8 cellular contexts compared by ENCODE assay signal in the genomic region with DNA sequence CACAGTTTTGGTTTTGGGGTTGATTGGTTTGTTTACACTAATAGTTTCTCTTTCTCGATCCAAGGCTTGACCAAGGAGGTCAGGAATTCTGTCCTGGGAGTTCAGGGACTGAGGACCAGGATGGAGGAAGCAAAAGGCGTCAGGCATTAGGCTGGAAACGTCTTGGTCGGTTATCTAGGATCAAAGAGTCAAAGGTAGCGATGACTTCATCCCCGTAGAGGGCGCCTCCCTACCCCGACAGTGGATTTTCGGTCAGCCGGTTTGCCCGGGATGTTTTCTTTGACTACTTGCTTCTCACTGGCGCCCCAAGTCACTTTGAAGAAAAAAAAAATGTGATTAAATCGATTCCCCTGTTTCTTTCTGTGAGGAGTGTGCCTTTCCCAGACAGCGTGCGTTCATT. TPM values are rescaled to one million over a fixed set of nuclear protein-coding genes. Genes with fewer than 3 reads are reported as not detected.
A peak's percentile ranks its signal among the peaks of the same experiment; 100 is the strongest.
DNase-seq lines count a peak whose midpoint lies in the region; ATAC-seq and TF ChIP-seq lines count a peak whose summit lies in the region.

No MANE protein-coding gene starts in this region.

- no peak overlapping the region for H3K27ac Mint-ChIP-seq in MCF 10A (ENCODE audit: low read depth, unreplicated experiment)
- H3K27ac Mint-ChIP-seq in activated CD4-positive, alpha-beta memory T cell treated with anti-CD3 and anti-CD28 coated beads, Interleukin-2, amount 10 ng/mL, durations not matched to agents 7 days and 5 days: no peak overlapping the region
- no peak overlapping the region for H3K27ac Mint-ChIP-seq in immature natural killer cell

- H2AFZ ChIP-seq in mammary epithelial cell (ENCODE audit: low read depth, low read length): no peak overlapping the region

- peaks cover 16% of the 10 kb centered on the region for H3K4me1 Mint-ChIP-seq in MCF 10A (ENCODE audit: insufficient read depth, unreplicated experiment)
- H3K4me1 Mint-ChIP-seq in activated CD4-positive, alpha-beta memory T cell treated with anti-CD3 and anti-CD28 coated beads, Interleukin-2, amount 10 ng/mL, durations not matched to agents 7 days and 5 days: peaks cover 20% of the 10 kb centered on the region
- peaks cover 23 to 26% of the 10 kb centered on the region in 2 donors for H3K4me1 Mint-ChIP-seq in immature natural killer cell

- no peaks in the 10 kb centered on the region for H3K36me3 ChIP-seq in mammary epithelial cell (ENCODE audit: insufficient read depth, low read length)

- no peak overlapping the region for H3K4me3 ChIP-seq in mammary epithelial cell (replicated peaks in 1 of 3; ENCODE audit: insufficient read depth in 1 of 3, low read depth in 2 of 3, low read length in 3 of 3)

- H3K4me1 ChIP-seq in mammary epithelial cell (ENCODE audit: insufficient read depth, low read length): peaks cover 9% of the 10 kb centered on the region

- POLR2A ChIA-PET in MCF 10A (lab: Yijun Ruan, JAX): interaction anchor here (0.7 to 3.9 kb wide), 9 partner anchors 9 to 84 kb away, joined by 3 to 49 read pairs (median 7); no protein-coding TSS in a partner anchor
- POLR2A ChIA-PET in activated CD4-positive, alpha-beta memory T cell treated with anti-CD3 and anti-CD28 coated beads, Interleukin-2, amount 10 ng/mL, durations not matched to agents 7 days and 5 days (lab: Charles Lee): no interaction called here

- no peaks in the 10 kb centered on the region for H3K9me3 ChIP-seq in mammary epithelial cell (replicated peaks; ENCODE audit: insufficient read depth, low read length)

- ATAC-seq in GM19023 (IDR thresholded peaks at IDR 0.05; ENCODE audit: unreplicated experiment): no peak
- no peak for ATAC-seq in GM19035 (IDR thresholded peaks at IDR 0.05; ENCODE audit: unreplicated experiment)

- H3K36me3 Mint-ChIP-seq in MCF 10A (ENCODE audit: insufficient read depth, unreplicated experiment): no peaks in the 10 kb centered on the region
- no peaks in the 10 kb centered on the region for H3K36me3 Mint-ChIP-seq in activated CD4-positive, alpha-beta memory T cell treated with anti-CD3 and anti-CD28 coated beads, Interleukin-2, amount 10 ng/mL, durations not matched to agents 7 days and 5 days (ENCODE audit: low read depth)
- H3K36me3 Mint-ChIP-seq in immature natural killer cell: no peaks in the 10 kb centered on the region

- no peak overlapping the region for H3K9ac ChIP-seq in mammary epithelial cell (ENCODE audit: insufficient read depth, low read length)

- peak; percentile 31 for DNase-seq in MCF 10A (ENCODE audit: unreplicated experiment)
- no peak for DNase-seq in mammary epithelial cell
- no peak for DNase-seq in activated CD4-positive, alpha-beta memory T cell treated with anti-CD3 and anti-CD28 coated beads, Interleukin-2, amount 10 ng/mL, durations not matched to agents 7 days and 5 days
- DNase-seq in immature natural killer cell: no peak
- peak; percentile 64 for DNase-seq in ureter (ENCODE audit: low spot score)
- no peak for DNase-seq in NCI-H446 treated with DMSO at 0.1 percent for 48 hours (lab: John Stamatoyannopoulos, UW)

- no peaks in the 10 kb centered on the region for H4K20me1 ChIP-seq in mammary epithelial cell (ENCODE audit: insufficient read depth, low read length)

- intact Hi-C loops in MCF 10A (cut with micrococcal nuclease): loop anchor here (5.0 kb wide), 1 partner anchor 37 kb away; no protein-coding TSS in a partner anchor
- intact Hi-C loops in mammary epithelial cell (cut with micrococcal nuclease): loop anchor here (5.0 kb wide), 2 partner anchors 73 to 158 kb away; a partner anchor contains a TSS

- WGBS in mammary epithelial cell (ENCODE audit: low coverage, missing lambda C conversion rate): 65% methylated on average over 15 of the region's 15 CpGs

- TF ChIP-seq CTCF in MCF 10A (IDR thresholded peaks at IDR 0.05; ENCODE audit: unreplicated experiment) (no peak), mammary epithelial cell (conservative IDR thresholded peaks at IDR 0.05 in 1 of 2, IDR thresholded peaks at IDR 0.05 in 1 of 2; ENCODE audit: extremely low read depth in 1 of 2, insufficient read depth in 1 of 2, low read depth in 1 of 2, low read length in 2 of 2) (no peak)

- CTCF ChIA-PET in MCF 10A (lab: Yijun Ruan, JAX): interaction anchor here (0.6 to 2.2 kb wide), 9 partner anchors 10 to 709 kb away, joined by 3 to 12 read pairs (median 5); no protein-coding TSS in a partner anchor
- CTCF ChIA-PET in mammary epithelial cell (lab: Charles Lee; ENCODE audit: low non-redundant PET): no interaction called here
- CTCF ChIA-PET in activated CD4-positive, alpha-beta memory T cell treated with anti-CD3 and anti-CD28 coated beads, Interleukin-2, amount 10 ng/mL, durations not matched to agents 7 days and 5 days (lab: Charles Lee): no interaction called here

- H3K79me2 ChIP-seq in mammary epithelial cell (ENCODE audit: insufficient read depth, low read length): peaks cover 38% of the 10 kb centered on the region

- dilution Hi-C loops in mammary epithelial cell (cut with HindIII; ENCODE audit: low sequenced_read_pairs): no loop called here

- no peak overlapping the region for H3K27ac ChIP-seq in mammary epithelial cell (ENCODE audit: insufficient read depth, low read depth, low read length)

- no peaks in the 10 kb centered on the region for H3K27me3 ChIP-seq in mammary epithelial cell (ENCODE audit: insufficient read depth, low read length)

- BruUV-seq in MCF 10A (replicated peaks; lab: Mats Ljungman, UMichigan): no TSS peak
- BruUV-seq in mammary epithelial cell (replicated peaks; lab: Mats Ljungman, UMichigan): no TSS peak

- no peak overlapping the region for H3K4me2 ChIP-seq in mammary epithelial cell (ENCODE audit: insufficient read depth, low read depth, low read length)

- H3K9me3 Mint-ChIP-seq in MCF 10A (ENCODE audit: unreplicated experiment): no peaks in the 10 kb centered on the region
- H3K9me3 Mint-ChIP-seq in activated CD4-positive, alpha-beta memory T cell treated with anti-CD3 and anti-CD28 coated beads, Interleukin-2, amount 10 ng/mL, durations not matched to agents 7 days and 5 days: no peaks in the 10 kb centered on the region
- H3K9me3 Mint-ChIP-seq in immature natural killer cell: peaks cover 0 to 1% (median 0%) of the 10 kb centered on the region in 6 donors

- in situ Hi-C loops in mammary epithelial cell (cut with MboI; ENCODE audit: low sequenced_read_pairs in 2 of 2): no loop called here

- H3K27me3 Mint-ChIP-seq in MCF 10A (ENCODE audit: insufficient read depth, unreplicated experiment) (no peaks in the 10 kb centered on the region), immature natural killer cell (ENCODE audit: low read depth in 3 of 3) (peaks cover 10 to 24% (median 14%) of the 10 kb centered on the region in 3 donors)
- H3K27me3 Mint-ChIP-seq in activated CD4-positive, alpha-beta memory T cell treated with anti-CD3 and anti-CD28 coated beads, Interleukin-2, amount 10 ng/mL, durations not matched to agents 7 days and 5 days: peaks cover 67% of the 10 kb centered on the region

- H3K4me3 Mint-ChIP-seq in MCF 10A (ENCODE audit: unreplicated experiment) (peak overlapping the region; percentile 84), immature natural killer cell (peak overlapping the region; percentile 73 to 82 (median 79))
- H3K4me3 Mint-ChIP-seq in activated CD4-positive, alpha-beta memory T cell treated with anti-CD3 and anti-CD28 coated beads, Interleukin-2, amount 10 ng/mL, durations not matched to agents 7 days and 5 days: peak overlapping the region; percentile 61

RNA-seq across cellular contexts. Expression of a gene that starts 1.0 kb away (rescaled TPM):
- total RNA-seq in MCF 10A (2022) (2.0 and 2.7 TPM in 2 replicates), mammary epithelial cell (10 to 100 TPM; 13.3 to 29.3 TPM), ureter (4.7 TPM)
- polyA plus RNA-seq in mammary epithelial cell (2.1 TPM), immature natural killer cell (not detected)
- polyA minus RNA-seq in mammary epithelial cell: 5.4 TPM
- total RNA-seq in activated CD4-positive, alpha-beta memory T cell treated with anti-CD3 and anti-CD28 coated beads, Interleukin-2, amount 10 ng/mL, durations not matched to agents 7 days and 5 days: under 1 TPM; 0.05 to 0.15 TPM

Comparison
In these comparisons a context has a peak if more than half of its experiments do, and no peak if none do; other contexts are left out.
1. DNase-seq: peak in MCF 10A (single experiment) and ureter (single experiment); none in mammary epithelial cell (single experiment), activated CD4-positive, alpha-beta memory T cell treated with anti-CD3 and anti-CD28 coated beads, Interleukin-2, amount 10 ng/mL, durations not matched to agents 7 days and 5 days (single experiment), immature natural killer cell (0 of 3) and NCI-H446 treated with DMSO at 0.1 percent for 48 hours (single experiment).
2. Peak in every context shown above with its lines, with median percentiles within 50 percentile points of each other: H3K4me3 Mint-ChIP-seq.